ENCODE assay signal across 29 cellular contexts in the genomic region with DNA sequence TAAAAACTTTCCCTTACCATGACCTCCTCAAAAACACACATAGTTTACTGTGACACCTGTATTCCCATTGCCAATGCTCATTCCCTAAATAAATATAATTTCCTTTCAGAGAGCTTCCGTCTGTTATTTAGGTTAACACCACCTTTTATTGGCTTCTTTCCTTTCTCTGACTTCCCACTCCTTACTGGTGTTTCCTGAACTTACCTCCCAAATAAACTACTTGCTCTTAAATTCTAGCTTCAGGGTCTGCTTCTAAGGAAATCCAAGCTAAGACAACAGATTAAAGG.
"Had no signal": no experiment of that assay in that cellular context is flagged by ENCODE, and none has a peak within 500 bp of the region (broad histone marks: within the 10 kb centered on the region; RNA-seq: fewer than 3 reads in every experiment).

No MANE protein-coding gene starts in this region.

- H3K9me3 ChIP-seq: prostate gland, testis, thyroid gland, vagina had no signal

- H3K4me1 Mint-ChIP-seq: neural crest cell had no signal

- H3K27me3 ChIP-seq: pancreas, stomach, testis, thyroid gland, transverse colon, upper lobe of left lung, vagina had no signal

- H3K4me3 ChIP-seq: lower lobe of right lung, pancreas, prostate gland, skin epidermis, stomach, testis, thyroid gland, transverse colon, upper lobe of left lung, vagina had no signal

- H3K27ac Mint-ChIP-seq: natural killer cell treated with Interleukin-12 subunit alpha and Interleukin-12 subunit beta and Interleukin-15 and Interleukin-18, amount 100 ng/mL, for 72 hours; stimulated activated naive B cell treated with anti-CD40 and anti-IgM and Interleukin-4, amounts not matched to agents 10 μg/mL and 1 μg/mL and 100 μg/mL, for 72 hours had no signal

- H3K4me3 Mint-ChIP-seq: immature natural killer cell; naive thymus-derived CD4-positive, alpha-beta T cell; natural killer cell treated with Interleukin-12 subunit alpha and Interleukin-12 subunit beta and Interleukin-15 and Interleukin-18, amount 100 ng/mL, for 72 hours; neural crest cell; stimulated activated naive B cell treated with anti-CD40 and anti-IgM and Interleukin-4, amounts not matched to agents 10 μg/mL and 1 μg/mL and 100 μg/mL, for 72 hours had no signal

- H3K27me3 Mint-ChIP-seq: naive thymus-derived CD4-positive, alpha-beta T cell; natural killer cell treated with Interleukin-12 subunit alpha and Interleukin-12 subunit beta and Interleukin-15 and Interleukin-18, amount 100 ng/mL, for 72 hours; stimulated activated naive B cell treated with anti-CD40 and anti-IgM and Interleukin-4, amounts not matched to agents 10 μg/mL and 1 μg/mL and 100 μg/mL, for 72 hours had no signal

- FAIRE-seq: islet of Langerhans, pancreas had no signal

- H3K4me1 ChIP-seq: lower lobe of right lung, pancreas, prostate gland, testis, thyroid gland, upper lobe of left lung, vagina had no signal

- ATAC-seq: lower lobe of right lung; naive thymus-derived CD4-positive, alpha-beta T cell; natural killer cell treated with Interleukin-12 subunit alpha and Interleukin-12 subunit beta and Interleukin-15 and Interleukin-18, amount 100 ng/mL, for 72 hours; right cardiac atrium; sciatic nerve; stimulated activated naive B cell treated with anti-CD40 and anti-IgM and Interleukin-4, amounts not matched to agents 10 μg/mL and 1 μg/mL and 100 μg/mL, for 72 hours; stimulated activated naive CD8-positive, alpha-beta T cell treated with anti-CD3 and anti-CD28 coated beads, Interleukin-15, Interleukin-2, amounts not matched to agents 100 U/mL and 50 U/mL, for 24 hours had no signal

- H3K36me3 ChIP-seq: pancreas, prostate gland had no signal

- H3K27ac ChIP-seq: lower lobe of right lung, pancreas, prostate gland, skin epidermis, stomach, testis, thyroid gland, upper lobe of left lung, vagina had no signal

- DNase-seq: hypothalamus; immature natural killer cell; lower lobe of right lung; mammary epithelial cell; mesenchymal stem cell; naive thymus-derived CD4-positive, alpha-beta T cell; nucleus accumbens; pancreas; posterior cingulate gyrus; retina; right cardiac atrium; stimulated activated CD4-positive, alpha-beta T cell treated with anti-CD3 and anti-CD28 coated beads, Interleukin-12 subunit alpha, Interleukin-12 subunit beta, amount 100 ng/mL, for 4 hours; stimulated activated CD4-positive, alpha-beta T cell treated with anti-CD3 and anti-CD28 coated beads, Interleukin-15, amount 100 ng/mL, for 24 hours; stimulated activated CD4-positive, alpha-beta T cell treated with anti-CD3 and anti-CD28 coated beads, Interleukin-2, amount 100 ng/mL, for 24 hours; stimulated activated CD4-positive, alpha-beta T cell treated with anti-CD3 and anti-CD28 coated beads, Interleukin-4, amount 100 ng/mL, for 1 hour; stimulated activated naive B cell treated with anti-CD40 and anti-IgM and Interleukin-4, amounts not matched to agents 10 μg/mL and 1 μg/mL and 100 μg/mL, for 72 hours; stimulated activated naive CD8-positive, alpha-beta T cell treated with anti-CD3 and anti-CD28 coated beads, Interleukin-15, Interleukin-2, amounts not matched to agents 100 U/mL and 50 U/mL, for 24 hours; stomach; thyroid gland; transverse colon; upper lobe of left lung had no signal
